In genomic region chr7:30135271-30135550, GRCh38 we compare ENCODE assay signal across 8 cellular contexts. TPM values are rescaled to one million over a fixed set of nuclear protein-coding genes. Genes with fewer than 3 reads are reported as not detected.
DNase-seq lines count a peak whose midpoint lies in the region; ATAC-seq and TF ChIP-seq lines count a peak whose summit lies in the region.

No MANE protein-coding gene starts in this region.

- TF ChIP-seq RAD21 in SK-N-SH (IDR thresholded peaks at IDR 0.05; ENCODE audit: low read length), result no peak

- no peaks in the 10 kb centered on the region for H3K36me3 ChIP-seq in SK-N-SH (replicated peaks in 1 of 2; ENCODE audit: control insufficient read depth in 1 of 2, insufficient read depth in 2 of 2, low read length in 1 of 2)
- H3K36me3 ChIP-seq in SK-N-MC (ENCODE audit: insufficient read depth, low read length), result no peaks in the 10 kb centered on the region
- H3K36me3 ChIP-seq in gastroesophageal sphincter, result no peaks in the 10 kb centered on the region
- no peaks in the 10 kb centered on the region for H3K36me3 ChIP-seq in spleen

- peaks cover 8% of the 10 kb centered on the region for H3F3A ChIP-seq in SK-N-SH (replicated peaks; ENCODE audit: insufficient read depth)

- H3K27ac ChIP-seq in SK-N-SH (ENCODE audit: low read depth in 2 of 2, low read length in 1 of 2), result peak overlapping the region; percentile 62 to 65
- no peak overlapping the region for H3K27ac ChIP-seq in SK-N-MC
- H3K27ac ChIP-seq in gastroesophageal sphincter, result peak overlapping the region; percentile 89 to 99 (median 92)
- H3K27ac ChIP-seq in spleen, result peak overlapping the region; percentile 75 to 93 (median 90)

- peak overlapping the region; percentile 98; the same call in 1 of the 2 replicates for H3K4me2 ChIP-seq in SK-N-SH

- H3K27me3 ChIP-seq in SK-N-SH (ENCODE audit: insufficient read depth) (no peaks in the 10 kb centered on the region), gastroesophageal sphincter (no peaks in the 10 kb centered on the region), spleen (replicated peaks in 1 of 7) (no peaks in the 10 kb centered on the region)

- peaks cover 36% of the 10 kb centered on the region for H3K79me2 ChIP-seq in SK-N-SH (ENCODE audit: insufficient read depth)

- H2AFZ ChIP-seq in SK-N-SH (ENCODE audit: low read depth), result peak overlapping the region; percentile 95; the same call in 1 of the 2 replicates

- POLR2A ChIA-PET in SK-N-SH (lab: Yijun Ruan, JAX), result interaction anchor here (0.7 to 1.7 kb wide), 2 partner anchors 98 to 106 kb away, joined by 3 read pairs; no protein-coding TSS in a partner anchor

- H3K9ac ChIP-seq in SK-N-SH (peak overlapping the region; percentile 79), SK-N-MC (ENCODE audit: insufficient read length) (peak overlapping the region; percentile 69)

- no peak for TF ChIP-seq POLR2A in gastroesophageal sphincter (IDR thresholded peaks at IDR 0.05)
- no peak for TF ChIP-seq POLR2A in spleen (IDR thresholded peaks at IDR 0.05)

- H3K4me3 ChIP-seq in SK-N-SH (ENCODE audit: low read depth in 2 of 2, low read length in 1 of 2), result peak overlapping the region; percentile 72 to 86
- H3K4me3 ChIP-seq in SK-N-MC, result peak overlapping the region; percentile 86
- peak overlapping the region; percentile 78 to 96 for H3K4me3 ChIP-seq in gastroesophageal sphincter
- peak overlapping the region; percentile 78 to 98 (median 86) for H3K4me3 ChIP-seq in spleen

- CTCF ChIA-PET in SK-N-SH (lab: Yijun Ruan, JAX), result interaction anchor here (1.0 to 3.5 kb wide), 8 partner anchors 11 to 429 kb away, joined by 3 to 14 read pairs (median 4); no protein-coding TSS in a partner anchor

- no peaks in the 10 kb centered on the region for H3K9me3 ChIP-seq in SK-N-SH
- no peaks in the 10 kb centered on the region for H3K9me3 ChIP-seq in SK-N-MC (ENCODE audit: low read depth, low read length)
- H3K9me3 ChIP-seq in gastroesophageal sphincter, result no peaks in the 10 kb centered on the region
- H3K9me3 ChIP-seq in spleen, result no peaks in the 10 kb centered on the region

- intact Hi-C loops in spleen (cut with DNase I; ENCODE audit: low total_unique reads), result no loop called here

- TF ChIP-seq EP300 in SK-N-SH (IDR thresholded peaks at IDR 0.05; ENCODE audit: borderline replicate concordance in 1 of 2, low read depth in 1 of 2, low read length in 1 of 2) (no peak), gastroesophageal sphincter (IDR thresholded peaks at IDR 0.05) (no peak)

- H3K9me2 ChIP-seq in SK-N-SH, result no peaks in the 10 kb centered on the region

- TF ChIP-seq CTCF in SK-N-SH (IDR thresholded peaks at IDR 0.05) (no peak), gastroesophageal sphincter (IDR thresholded peaks at IDR 0.05) (no peak), spleen (IDR thresholded peaks at IDR 0.05 in 8 of 11, conservative IDR thresholded peaks at IDR 0.05 in 3 of 11) (no peak)

- no peaks in the 10 kb centered on the region for H4K20me1 ChIP-seq in SK-N-SH (ENCODE audit: insufficient read depth)

- WGBS in SK-N-SH (ENCODE audit: low lambda C conversion rate), result 0% methylated on average over 9 of the region's 44 CpGs
- WGBS in gastroesophageal sphincter (ENCODE audit: low coverage in 1 of 2), 2 donors, result no CpG with 5 or more reads among the region's 44 CpGs
- 0 to 2% (median 0%) methylated on average over 24 to 44 of the region's 44 CpGs; no CpG with 5 or more reads in 1 of the 5 donors for WGBS in spleen, 5 donors

- in situ Hi-C loops in G401 (cut with HindIII; ENCODE audit: low sequenced_read_pairs), result no loop called here

- H3K4me1 ChIP-seq in SK-N-SH (ENCODE audit: control insufficient read depth in 1 of 2, insufficient read depth in 2 of 2, low read depth in 1 of 2, low read length in 1 of 2) (peaks cover 0 to 8% of the 10 kb centered on the region in 2 experiments; a peak in 1 of 4 replicates), gastroesophageal sphincter (peaks cover 0 to 48% (median 13%) of the 10 kb centered on the region in 3 donors), spleen (peaks cover 0 to 37% (median 18%) of the 10 kb centered on the region in 6 donors)

- ATAC-seq in SK-N-SH treated with all-trans-retinoic acid at 6 μM for 48 hours (no peak), gastroesophageal sphincter (peak; percentile 4)

- DNase-seq in SK-N-SH, result peak; percentile 82
- DNase-seq in SK-N-MC (ENCODE audit: low read depth, low spot score), result no peak
- DNase-seq in spleen, result no peak
- DNase-seq in amygdala (lab: John Stamatoyannopoulos, UW), result no peak
- DNase-seq in G401 (ENCODE audit: low spot score), result no peak
- DNase-seq in superior temporal gyrus (ENCODE audit: extremely low spot score), result no peak

TF ChIP-seq in SK-N-SH, 30 proteins besides CTCF, POLR2A, EP300 and RAD21 (continues in another document):
- TF ChIP-seq MXI1 (IDR thresholded peaks at IDR 0.05; ENCODE audit: low read depth, low read length) (no peak), RCOR1 (IDR thresholded peaks at IDR 0.05; ENCODE audit: low read length) (no peak), TEAD4 (IDR thresholded peaks at IDR 0.05; ENCODE audit: borderline replicate concordance, insufficient read depth) (no peak), EZH2phosphoT487 (IDR thresholded peaks at IDR 0.05; ENCODE audit: borderline replicate concordance, low read depth) (no peak), TCF12 (IDR thresholded peaks at IDR 0.05) (no peak), TAF1 (IDR thresholded peaks at IDR 0.05; ENCODE audit: borderline replicate concordance, low read depth, low read length) (no peak), SIN3A (IDR thresholded peaks at IDR 0.05; ENCODE audit: borderline replicate concordance, low read depth, low read length) (no peak), JUND (IDR thresholded peaks at IDR 0.05) (no peak), SMC3 (IDR thresholded peaks at IDR 0.05; ENCODE audit: low read depth, low read length) (no peak), FOXM1 (IDR thresholded peaks at IDR 0.05; ENCODE audit: low read depth) (no peak), RXRA (IDR thresholded peaks at IDR 0.05; ENCODE audit: borderline replicate concordance, low read depth) (no peak)
- TF ChIP-seq, protein P1, sequence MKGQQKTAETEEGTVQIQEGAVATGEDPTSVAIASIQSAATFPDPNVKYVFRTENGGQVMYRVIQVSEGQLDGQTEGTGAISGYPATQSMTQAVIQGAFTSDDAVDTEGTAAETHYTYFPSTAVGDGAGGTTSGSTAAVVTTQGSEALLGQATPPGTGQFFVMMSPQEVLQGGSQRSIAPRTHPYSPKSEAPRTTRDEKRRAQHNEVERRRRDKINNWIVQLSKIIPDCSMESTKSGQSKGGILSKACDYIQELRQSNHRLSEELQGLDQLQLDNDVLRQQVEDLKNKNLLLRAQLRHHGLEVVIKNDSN (IDR thresholded peaks at IDR 0.05; ENCODE audit: borderline replicate concordance, low read depth), result no peak
- TF ChIP-seq, protein P2, sequence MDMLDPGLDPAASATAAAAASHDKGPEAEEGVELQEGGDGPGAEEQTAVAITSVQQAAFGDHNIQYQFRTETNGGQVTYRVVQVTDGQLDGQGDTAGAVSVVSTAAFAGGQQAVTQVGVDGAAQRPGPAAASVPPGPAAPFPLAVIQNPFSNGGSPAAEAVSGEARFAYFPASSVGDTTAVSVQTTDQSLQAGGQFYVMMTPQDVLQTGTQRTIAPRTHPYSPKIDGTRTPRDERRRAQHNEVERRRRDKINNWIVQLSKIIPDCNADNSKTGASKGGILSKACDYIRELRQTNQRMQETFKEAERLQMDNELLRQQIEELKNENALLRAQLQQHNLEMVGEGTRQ (IDR thresholded peaks at IDR 0.05; ENCODE audit: borderline replicate concordance, low read depth, low read length), result no peak

TF ChIP-seq in SK-N-SH treated with all-trans-retinoic acid at 6 μM for 48 hours, 23 proteins besides CTCF, POLR2A, EP300 and RAD21:
- no peak for TF ChIP-seq GLIS3 (CRISPR knock-in tag; IDR thresholded peaks at IDR 0.05)
- no peak for TF ChIP-seq ARNTL (CRISPR knock-in tag; IDR thresholded peaks at IDR 0.05; ENCODE audit: borderline replicate concordance, low read depth)
- no peak for TF ChIP-seq ZFP30 (CRISPR knock-in tag; IDR thresholded peaks at IDR 0.05)
- TF ChIP-seq POU6F1 (CRISPR knock-in tag; IDR thresholded peaks at IDR 0.05; ENCODE audit: borderline replicate concordance, low read depth), result no peak
- no peak for TF ChIP-seq CREB5 (CRISPR knock-in tag; IDR thresholded peaks at IDR 0.05; ENCODE audit: low read depth)
- no peak for TF ChIP-seq ESRRG (CRISPR knock-in tag; IDR thresholded peaks at IDR 0.05)

RNA-seq across cellular contexts. Expression of gene MTURN, which starts 0.4 kb away (rescaled TPM):
- polyA plus RNA-seq in SK-N-SH (2012; rRNA removed) (9.0 and 12.9 TPM in 2 replicates), spleen (1 to 10 TPM; 6.3 to 7.4 (median 6.5) TPM)
- 10.5 and 10.6 TPM in 2 replicates for polyA plus RNA-seq in SK-N-SH (2012; cell fraction: cytosol; rRNA removed)
- 17.0 and 25.3 TPM in 2 replicates for polyA plus RNA-seq in SK-N-SH (2012; cell fraction: nucleus; rRNA removed)
- total RNA-seq in gastroesophageal sphincter (100 to 1,000 TPM; 196 to 252 (median 225) TPM), spleen (10 to 100 TPM; 11.8 to 36.6 (median 17.0) TPM)
- total RNA-seq in G401 (2014; rRNA removed; shearing (Covaris generic)), result 8.5 and 9.1 TPM in 2 replicates

Comparison
In these comparisons a context has a peak if more than half of its experiments do, and no peak if none do; other contexts are left out.
1. RNA of gene MTURN, which starts 0.4 kb away (total RNA-seq): 196 to 252 TPM in gastroesophageal sphincter; 11.8 to 36.6 TPM in spleen and 8.5 to 9.1 TPM in G401; every median in the first group is over 4 times any median in the second.
2. Peak in every context shown above with its lines, with median percentiles within 50 percentile points of each other: H3K4me3 ChIP-seq.